In genomic region chr17:81703747-81704654, GRCh38 we compare ENCODE assay signal across 8 cellular contexts. TPM values are rescaled to one million over a fixed set of nuclear protein-coding genes. Genes with fewer than 3 reads are reported as not detected.
DNase-seq lines count a peak whose midpoint lies in the region; ATAC-seq lines count a peak whose summit lies in the region.

No MANE protein-coding gene starts in this region.

- H3K27ac ChIP-seq in KOPT-K1 (ENCODE audit: low read depth, low read length, poor library complexity, severe bottlenecking), result peak overlapping the region; percentile 88

- peak overlapping the region; percentile 94 for H3K27ac Mint-ChIP-seq in dendritic cell treated with granulocyte-macrophage colony-stimulating factor and Interleukin-4, amounts not matched to agents 40 ng/mL and 50 ng/mL, for 4 days
- H3K27ac Mint-ChIP-seq in naive thymus-derived CD8-positive, alpha-beta T cell, result peak overlapping the region in 8 of 10 donors; percentile 45 to 95 (median 86)

- peaks cover 37% of the 10 kb centered on the region for H3K4me1 Mint-ChIP-seq in dendritic cell treated with granulocyte-macrophage colony-stimulating factor and Interleukin-4, amounts not matched to agents 40 ng/mL and 50 ng/mL, for 4 days (ENCODE audit: low read depth)
- H3K4me1 Mint-ChIP-seq in naive thymus-derived CD8-positive, alpha-beta T cell, result peaks cover 7 to 40% (median 30%) of the 10 kb centered on the region in 4 donors

- DNase-seq in EH (ENCODE audit: low read depth) (peak; percentile 8), activated gamma-delta T cell treated with Interleukin-2 at 50 U/mL for 16 hours (no peak), NCI-H2196 (lab: John Stamatoyannopoulos, UW; ENCODE audit: unreplicated experiment) (no peak), NCI-H1694 (lab: John Stamatoyannopoulos, UW) (no peak), pons (ENCODE audit: low spot score) (no peak)
- peak in 2 of 10 donors; percentile 41 to 47 for DNase-seq in naive thymus-derived CD8-positive, alpha-beta T cell

- peak; percentile 11 to 36 for ATAC-seq in naive thymus-derived CD8-positive, alpha-beta T cell

- peaks cover 79% of the 10 kb centered on the region for H3K36me3 ChIP-seq in KOPT-K1 (ENCODE audit: insufficient read depth, low read length)

- no peaks in the 10 kb centered on the region for H3K9me3 ChIP-seq in KOPT-K1 (ENCODE audit: insufficient read depth, low read length, poor library complexity, severe bottlenecking)

- H3K9me3 Mint-ChIP-seq in dendritic cell treated with granulocyte-macrophage colony-stimulating factor and Interleukin-4, amounts not matched to agents 40 ng/mL and 50 ng/mL, for 4 days, result no peaks in the 10 kb centered on the region
- no peaks in the 10 kb centered on the region for H3K9me3 Mint-ChIP-seq in naive thymus-derived CD8-positive, alpha-beta T cell

- peak overlapping the region; percentile 98 for H3K4me3 Mint-ChIP-seq in dendritic cell treated with granulocyte-macrophage colony-stimulating factor and Interleukin-4, amounts not matched to agents 40 ng/mL and 50 ng/mL, for 4 days
- peak overlapping the region; percentile 70 to 89 (median 82) for H3K4me3 Mint-ChIP-seq in naive thymus-derived CD8-positive, alpha-beta T cell

- H3K27me3 Mint-ChIP-seq in dendritic cell treated with granulocyte-macrophage colony-stimulating factor and Interleukin-4, amounts not matched to agents 40 ng/mL and 50 ng/mL, for 4 days, result no peaks in the 10 kb centered on the region
- H3K27me3 Mint-ChIP-seq in naive thymus-derived CD8-positive, alpha-beta T cell, result no peaks in the 10 kb centered on the region

- intact Hi-C loops in dendritic cell treated with granulocyte-macrophage colony-stimulating factor and Interleukin-4, amounts not matched to agents 40 ng/mL and 50 ng/mL, for 4 days (cut with micrococcal nuclease), result loop anchor here (1.0 kb wide), 1 partner anchor 8 kb away; the partner anchor contains the start of gene SLC25A10

- POLR2A ChIA-PET in naive thymus-derived CD8-positive, alpha-beta T cell (lab: Charles Lee), result interaction anchor here (0.6 to 4.6 kb wide), 14 partner anchors 9 to 568 kb away, joined by 3 to 75 read pairs (median 5); partner anchors contain the start of genes ACTG1, ARHGDIA, ARL16 and CCDC137

- peaks cover 91% of the 10 kb centered on the region for H3K36me3 Mint-ChIP-seq in dendritic cell treated with granulocyte-macrophage colony-stimulating factor and Interleukin-4, amounts not matched to agents 40 ng/mL and 50 ng/mL, for 4 days (ENCODE audit: low read depth)
- peaks cover 0 to 38% (median 3%) of the 10 kb centered on the region in 3 donors for H3K36me3 Mint-ChIP-seq in naive thymus-derived CD8-positive, alpha-beta T cell

RNA-seq across cellular contexts. Expression of gene MRPL12, which starts 0.8 kb away (rescaled TPM):
- total RNA-seq in naive thymus-derived CD8-positive, alpha-beta T cell, result 10 to 100 TPM; 23.8 to 25.9 TPM
- polyA plus RNA-seq in naive thymus-derived CD8-positive, alpha-beta T cell, result 10 to 100 TPM; 48.0 to 60.2 (median 48.0) TPM

RNA-seq across cellular contexts. Expression of gene SLC25A10, which starts 8.1 kb away (rescaled TPM):
- total RNA-seq in naive thymus-derived CD8-positive, alpha-beta T cell, result 1 to 10 TPM; 6.0 to 6.1 TPM
- 1 to 10 TPM; 2.3 to 4.4 (median 2.3) TPM for polyA plus RNA-seq in naive thymus-derived CD8-positive, alpha-beta T cell

RNA-seq across cellular contexts. Expression of gene HGS, which starts 20.2 kb away (rescaled TPM):
- total RNA-seq in naive thymus-derived CD8-positive, alpha-beta T cell, result 100 to 1,000 TPM; 151 to 154 TPM
- 10 to 100 TPM; 15.4 to 31.1 (median 21.7) TPM for polyA plus RNA-seq in naive thymus-derived CD8-positive, alpha-beta T cell

RNA-seq across cellular contexts. Expression of gene ARL16, which starts 20.4 kb away (rescaled TPM):
- total RNA-seq in naive thymus-derived CD8-positive, alpha-beta T cell, result 10 to 100 TPM; 23.4 to 26.8 TPM
- polyA plus RNA-seq in naive thymus-derived CD8-positive, alpha-beta T cell, result 10 to 100 TPM; 26.0 to 39.3 (median 32.9) TPM

RNA-seq across cellular contexts. Expression of gene CCDC137, which starts 37.5 kb away (rescaled TPM):
- total RNA-seq in naive thymus-derived CD8-positive, alpha-beta T cell, result 10 to 100 TPM; 23.5 to 30.2 TPM
- polyA plus RNA-seq in naive thymus-derived CD8-positive, alpha-beta T cell, result 10 to 100 TPM; 11.0 to 23.9 (median 11.1) TPM
